16 cellular contexts compared by ENCODE assay signal in genomic region chr2:19035238-19035637, GRCh38.
DNase-seq lines count a peak whose midpoint lies in the region; ATAC-seq and TF ChIP-seq lines count a peak whose summit lies in the region.
"Had no signal": no experiment of that assay in that cellular context is flagged by ENCODE, and none has a peak within 500 bp of the region (broad histone marks: within the 10 kb centered on the region; RNA-seq: fewer than 3 reads in every experiment).

No MANE protein-coding gene starts in this region.

- peak; percentile 37 for DNase-seq in LHCN-M2 (ENCODE audit: low read depth)
- peak; percentile 88 for DNase-seq in fibroblast of peridontal ligament (ENCODE audit: extremely low read depth)
- DNase-seq in lower lobe of right lung: no peak
- peak; percentile 47 for DNase-seq in ureter (ENCODE audit: low spot score)
- no peak for DNase-seq in SHP77 (lab: John Stamatoyannopoulos, UW)
- DNase-seq: CD4-positive, alpha-beta memory T cell; GDM1; NCI-H1436 treated with DMSO at 0.1 percent for 48 hours; NCI-H526 treated with DMSO at 0.1 percent for 48 hours; T-cell had no signal

- peaks cover 6% of the 10 kb centered on the region for H3K4me1 ChIP-seq in lower lobe of right lung
- H3K4me1 ChIP-seq: Peyer's patch had no signal

- no peaks in the 10 kb centered on the region for H3K9me3 ChIP-seq in lower lobe of right lung
- H3K9me3 ChIP-seq: Peyer's patch had no signal

- H3K27me3 ChIP-seq in lower lobe of right lung (ENCODE audit: low read depth): no peaks in the 10 kb centered on the region
- H3K27me3 ChIP-seq: Peyer's patch had no signal

- H3K27ac ChIP-seq in lower lobe of right lung: no peak overlapping the region
- H3K27ac ChIP-seq: epithelial cell of prostate, KMS-11, Peyer's patch had no signal

- ATAC-seq in lower lobe of right lung (peak; percentile 57 to 69), GM21825 (IDR thresholded peaks at IDR 0.05; ENCODE audit: unreplicated experiment) (no peak), HG02571 (IDR thresholded peaks at IDR 0.05; ENCODE audit: unreplicated experiment) (no peak)
- ATAC-seq: activated CD4-positive, CD25-positive, alpha-beta regulatory T cell treated with anti-CD3 and anti-CD28 coated beads, Interleukin-2, amount 50 U/mL, for 24 hours; T-cell had no signal

- TF ChIP-seq CTCF in lower lobe of right lung (IDR thresholded peaks at IDR 0.05): no peak

- intact Hi-C loops in lower lobe of right lung (cut with DNase I): no loop called here

- H3K4me3 ChIP-seq in lower lobe of right lung: no peak overlapping the region
- H3K4me3 ChIP-seq: Peyer's patch had no signal

- no peaks in the 10 kb centered on the region for H3K36me3 ChIP-seq in lower lobe of right lung
- H3K36me3 ChIP-seq: Peyer's patch had no signal

Comparison
In these comparisons a context has a peak if more than half of its experiments do, and no peak if none do; other contexts are left out.
1. DNase-seq: peak in LHCN-M2 (single experiment), fibroblast of peridontal ligament (single experiment) and ureter (single experiment); none in lower lobe of right lung (single experiment) and SHP77 (0 of 2).
2. ATAC-seq: peak in lower lobe of right lung (2 of 2); none in GM21825 (single experiment) and HG02571 (single experiment).